ENCODE assay signal across 8 cellular contexts in genomic region chr9:137254624-137255447, GRCh38. TPM values are rescaled to one million over a fixed set of nuclear protein-coding genes. Genes with fewer than 3 reads are reported as not detected.
DNase-seq lines count a peak whose midpoint lies in the region; ATAC-seq lines count a peak whose summit lies in the region.

TSS of gene NELFB (plus strand) at chr9:137255327.

- peak; percentile 75 for ATAC-seq in HG03432 (IDR thresholded peaks at IDR 0.05; ENCODE audit: unreplicated experiment)
- peak; percentile 83 for ATAC-seq in left lobe of liver

- H3K27me3 Mint-ChIP-seq in activated CD4-positive, alpha-beta T cell treated with anti-CD3 and anti-CD28 coated beads, Interleukin-2, amount 10 ng/mL, durations not matched to agents 7 days and 5 days, result no peaks in the 10 kb centered on the region

- no peaks in the 10 kb centered on the region for H3K9me3 Mint-ChIP-seq in activated CD4-positive, alpha-beta T cell treated with anti-CD3 and anti-CD28 coated beads, Interleukin-2, amount 10 ng/mL, durations not matched to agents 7 days and 5 days

- H3K36me3 Mint-ChIP-seq in activated CD4-positive, alpha-beta T cell treated with anti-CD3 and anti-CD28 coated beads, Interleukin-2, amount 10 ng/mL, durations not matched to agents 7 days and 5 days (ENCODE audit: low read depth), result peaks cover 10% of the 10 kb centered on the region

- peak within 1 kb of the TSS; percentile 87 for H3K27ac Mint-ChIP-seq in activated CD4-positive, alpha-beta T cell treated with anti-CD3 and anti-CD28 coated beads, Interleukin-2, amount 10 ng/mL, durations not matched to agents 7 days and 5 days

- DNase-seq in Ammon's horn (ENCODE audit: low spot score) (peak; percentile 89), GM19238 (ENCODE audit: insufficient read length, low spot score) (peak; percentile 100), NCI-H526 treated with DMSO at 0.1 percent for 48 hours (lab: John Stamatoyannopoulos, UW) (peak; percentile 45), cortex of kidney (lab: John Stamatoyannopoulos, UW) (peak; percentile 87), left lobe of liver (ENCODE audit: low spot score) (peak; percentile 97)
- DNase-seq in activated CD4-positive, alpha-beta T cell treated with anti-CD3 and anti-CD28 coated beads, Interleukin-2, amount 10 ng/mL, durations not matched to agents 7 days and 5 days, result peak; percentile 93
- peak; percentile 93 for DNase-seq in stimulated activated CD4-positive, alpha-beta T cell treated with anti-CD3 and anti-CD28 coated beads, Interleukin-2, amount 100 ng/mL, for 4 hours (ENCODE audit: low read depth)

- POLR2A ChIA-PET in activated CD4-positive, alpha-beta T cell treated with anti-CD3 and anti-CD28 coated beads, Interleukin-2, amount 10 ng/mL, durations not matched to agents 7 days and 5 days (lab: Charles Lee), result interaction anchor here (1.0 to 1.4 kb wide), 2 partner anchors 13 to 14 kb away, joined by 4 to 6 read pairs; partner anchors contain the start of gene TUBB4B

- peak within 1 kb of the TSS; percentile 90 for H3K4me3 Mint-ChIP-seq in activated CD4-positive, alpha-beta T cell treated with anti-CD3 and anti-CD28 coated beads, Interleukin-2, amount 10 ng/mL, durations not matched to agents 7 days and 5 days

- H3K4me1 Mint-ChIP-seq in activated CD4-positive, alpha-beta T cell treated with anti-CD3 and anti-CD28 coated beads, Interleukin-2, amount 10 ng/mL, durations not matched to agents 7 days and 5 days, result peaks cover 18% of the 10 kb centered on the region

- CTCF ChIA-PET in activated CD4-positive, alpha-beta T cell treated with anti-CD3 and anti-CD28 coated beads, Interleukin-2, amount 10 ng/mL, durations not matched to agents 7 days and 5 days (lab: Charles Lee), result interaction anchor here (0.8 to 2.7 kb wide), 9 partner anchors 11 to 184 kb away, joined by 3 to 20 read pairs (median 4); partner anchors contain the start of genes NRARP, SAPCD2 and TUBB4B

RNA-seq across cellular contexts. Expression of gene NELFB, which starts in this region (rescaled TPM):
- 10 to 100 TPM; 54.1 to 66.6 TPM for total RNA-seq in activated CD4-positive, alpha-beta T cell treated with anti-CD3 and anti-CD28 coated beads, Interleukin-2, amount 10 ng/mL, durations not matched to agents 7 days and 5 days
- 22.2 TPM for total RNA-seq in left lobe of liver

Comparison
In these comparisons a context has a peak if more than half of its experiments do, and no peak if none do; other contexts are left out.
1. Peak in every context shown above with its lines: DNase-seq and ATAC-seq.
2. DNase-seq: peak in every context shown above with its lines; median percentile 100 in GM19238; 97 in left lobe of liver; 93 in activated CD4-positive, alpha-beta T cell treated with anti-CD3 and anti-CD28 coated beads, Interleukin-2, amount 10 ng/mL, durations not matched to agents 7 days and 5 days; 93 in stimulated activated CD4-positive, alpha-beta T cell treated with anti-CD3 and anti-CD28 coated beads, Interleukin-2, amount 100 ng/mL, for 4 hours; 89 in Ammon's horn; 87 in cortex of kidney; 45 in NCI-H526 treated with DMSO at 0.1 percent for 48 hours.